ENCODE assay signal across 8 cellular contexts in genomic region chr11:65499713-65500261, GRCh38. TPM values are rescaled to one million over a fixed set of nuclear protein-coding genes. Genes with fewer than 3 reads are reported as not detected.
A peak's percentile ranks its signal among the peaks of the same experiment; 100 is the strongest.
DNase-seq lines count a peak whose midpoint lies in the region; ATAC-seq, FAIRE-seq and TF ChIP-seq lines count a peak whose summit lies in the region.
"Had no signal": no experiment of that assay in that cellular context is flagged by ENCODE, and none has a peak within 500 bp of the region (broad histone marks: within the 10 kb centered on the region; RNA-seq: fewer than 3 reads in every experiment).

No MANE protein-coding gene starts in this region.

- no peaks in the 10 kb centered on the region for H3K9me3 ChIP-seq in HEK293 (ENCODE audit: control insufficient read depth, insufficient read depth, low read depth, low read length)
- no peaks in the 10 kb centered on the region for H3K9me3 ChIP-seq in SU-DHL-6 (ENCODE audit: insufficient read depth, low read length)
- H3K9me3 ChIP-seq in iPS-18c (ENCODE audit: control insufficient read depth, insufficient read depth, low read length), result no peaks in the 10 kb centered on the region

- peaks cover 26% of the 10 kb centered on the region for H3K4me1 Mint-ChIP-seq in activated CD4-positive, alpha-beta T cell treated with anti-CD3 and anti-CD28 coated beads, Interleukin-2, amount 10 ng/mL, durations not matched to agents 7 days and 5 days

- H3K4me3 ChIP-seq in HEK293 (ENCODE audit: low read depth, low read length) (peak overlapping the region; percentile 98), SU-DHL-6 (ENCODE audit: insufficient read depth, low read length, poor library complexity, severe bottlenecking) (peak overlapping the region; percentile 77), iPS-18c (ENCODE audit: insufficient read depth, low read depth, low read length) (peak overlapping the region; percentile 95)

- H3K27ac Mint-ChIP-seq in activated CD4-positive, alpha-beta T cell treated with anti-CD3 and anti-CD28 coated beads, Interleukin-2, amount 10 ng/mL, durations not matched to agents 7 days and 5 days, result no peak overlapping the region
- H3K27ac Mint-ChIP-seq: memory B cell had no signal

- peaks cover 14% of the 10 kb centered on the region for H3K36me3 Mint-ChIP-seq in activated CD4-positive, alpha-beta T cell treated with anti-CD3 and anti-CD28 coated beads, Interleukin-2, amount 10 ng/mL, durations not matched to agents 7 days and 5 days (ENCODE audit: low read depth)

- H4K20me1 ChIP-seq in SU-DHL-6 (ENCODE audit: low read depth, low read length), result peaks cover 47% of the 10 kb centered on the region

- no peaks in the 10 kb centered on the region for H3K9me3 Mint-ChIP-seq in activated CD4-positive, alpha-beta T cell treated with anti-CD3 and anti-CD28 coated beads, Interleukin-2, amount 10 ng/mL, durations not matched to agents 7 days and 5 days
- H3K9me3 Mint-ChIP-seq: memory B cell had no signal

- TF ChIP-seq POLR2A in GM12892 (IDR thresholded peaks at IDR 0.05; ENCODE audit: low read depth, low read length), result no peak

- H3K9ac ChIP-seq in SU-DHL-6 (ENCODE audit: low read length), result peak overlapping the region; percentile 89

- H3K9me2 ChIP-seq in SU-DHL-6 (replicated peaks; ENCODE audit: insufficient read depth, low read length), result no peaks in the 10 kb centered on the region

- no peak overlapping the region for H3K4me3 Mint-ChIP-seq in activated CD4-positive, alpha-beta T cell treated with anti-CD3 and anti-CD28 coated beads, Interleukin-2, amount 10 ng/mL, durations not matched to agents 7 days and 5 days
- H3K4me3 Mint-ChIP-seq: memory B cell had no signal

- ATAC-seq in GM19324 (IDR thresholded peaks at IDR 0.05; ENCODE audit: low FRiP score, unreplicated experiment), result no peak

- peaks cover 0 to 50% of the 10 kb centered on the region in 2 experiments; a peak in 2 of 3 replicates for H3K36me3 ChIP-seq in HEK293 (ENCODE audit: control insufficient read depth in 2 of 2, insufficient read depth in 1 of 2, low read length in 2 of 2)
- H3K36me3 ChIP-seq in SU-DHL-6 (ENCODE audit: low read length), result peaks cover 58% of the 10 kb centered on the region

- TF ChIP-seq CTCF in HEK293 (tag by site-specific recombination; IDR thresholded peaks at IDR 0.05) (no peak), SU-DHL-6 (IDR thresholded peaks at IDR 0.05; ENCODE audit: insufficient read depth, low read length, poor library complexity, severe bottlenecking) (no peak)

- CTCF ChIA-PET in HEK293 (lab: Yijun Ruan, JAX), result interaction anchor here (0.5 to 5.0 kb wide), 16 partner anchors 12 to 134 kb away, joined by 3 to 35 read pairs (median 3); no protein-coding TSS in a partner anchor
- CTCF ChIA-PET in activated CD4-positive, alpha-beta T cell treated with anti-CD3 and anti-CD28 coated beads, Interleukin-2, amount 10 ng/mL, durations not matched to agents 7 days and 5 days (lab: Charles Lee), result interaction anchor here (1.0 to 6.7 kb wide), 9 partner anchors 11 to 119 kb away, joined by 3 to 67 read pairs (median 4); no protein-coding TSS in a partner anchor

- FAIRE-seq in GM12892 (lab: Jason Lieb, UNC), result no peak

- H3K79me2 ChIP-seq in SU-DHL-6 (ENCODE audit: insufficient read depth, low read length), result peaks cover 60% of the 10 kb centered on the region

- H2AFZ ChIP-seq in SU-DHL-6 (ENCODE audit: low read depth, low read length, severe bottlenecking), result no peak overlapping the region

- DNase-seq in superior temporal gyrus (ENCODE audit: extremely low spot score) (peak; percentile 71), GM12892 (ENCODE audit: insufficient read length) (no peak)
- no peak for DNase-seq in activated CD4-positive, alpha-beta T cell treated with anti-CD3 and anti-CD28 coated beads, Interleukin-2, amount 10 ng/mL, durations not matched to agents 7 days and 5 days

- peaks cover 80% of the 10 kb centered on the region for H3F3A ChIP-seq in SU-DHL-6 (ENCODE audit: insufficient read depth)

- H3K27ac ChIP-seq in HEK293 (ENCODE audit: extremely low read depth, low read depth, low read length) (peak overlapping the region; percentile 98), SU-DHL-6 (ENCODE audit: low read depth, low read length) (peak overlapping the region; percentile 98)

- peak overlapping the region; percentile 86 for H3K4me2 ChIP-seq in SU-DHL-6 (ENCODE audit: low read depth, low read length, poor library complexity, severe bottlenecking)

- peaks cover 1% of the 10 kb centered on the region for H3K27me3 Mint-ChIP-seq in activated CD4-positive, alpha-beta T cell treated with anti-CD3 and anti-CD28 coated beads, Interleukin-2, amount 10 ng/mL, durations not matched to agents 7 days and 5 days
- H3K27me3 Mint-ChIP-seq: memory B cell had no signal

- H3K4me1 ChIP-seq in HEK293 (ENCODE audit: control insufficient read depth, insufficient read depth, low read length), result peaks cover 6% of the 10 kb centered on the region

- POLR2A ChIA-PET in HEK293 (lab: Yijun Ruan, JAX), result interaction anchor here (0.5 to 28.2 kb wide), 36 partner anchors 9 to 365 kb away, joined by 3 to 1129 read pairs (median 7); partner anchors contain the start of genes CDC42EP2, DPF2, FAM89B and FRMD8
- POLR2A ChIA-PET in activated CD4-positive, alpha-beta T cell treated with anti-CD3 and anti-CD28 coated beads, Interleukin-2, amount 10 ng/mL, durations not matched to agents 7 days and 5 days (lab: Charles Lee), result interaction anchor here (0.6 to 15.5 kb wide), 21 partner anchors 8 to 389 kb away, joined by 3 to 781 read pairs (median 6); partner anchors contain the start of genes FRMD8, NEAT1, PCNX3 and POLA2

- H3K27me3 ChIP-seq in SU-DHL-6 (ENCODE audit: low read length), result no peaks in the 10 kb centered on the region

TF ChIP-seq in HEK293, 187 proteins besides CTCF, POLR2A, EP300 and RAD21:
- TF ChIP-seq ZNF37A (tag by site-specific recombination; IDR thresholded peaks at IDR 0.05) (no peak), ZNF48 (tag by site-specific recombination; IDR thresholded peaks at IDR 0.05) (no peak), ZSCAN23 (tag by site-specific recombination; IDR thresholded peaks at IDR 0.05) (no peak), ZNF10 (tag by site-specific recombination; IDR thresholded peaks at IDR 0.05) (no peak), WT1 (tag by site-specific recombination; IDR thresholded peaks at IDR 0.05) (no peak), MYNN (tag by site-specific recombination; IDR thresholded peaks at IDR 0.05; ENCODE audit: borderline replicate concordance) (no peak), ZNF146 (tag by site-specific recombination; IDR thresholded peaks at IDR 0.05) (no peak), ZNF214 (tag by site-specific recombination; IDR thresholded peaks at IDR 0.05; ENCODE audit: borderline replicate concordance) (no peak), ZNF202 (tag by site-specific recombination; IDR thresholded peaks at IDR 0.05; ENCODE audit: borderline replicate concordance) (no peak)

RNA-seq across cellular contexts. Expression of gene MALAT1, which starts 0.9 kb away (rescaled TPM):
- polyA plus RNA-seq in GM12892 (2012; ENCODE audit: missing spikeins), result 5,443 TPM
- 1,000 to 10,000 TPM; 7,183 to 8,252 TPM for total RNA-seq in activated CD4-positive, alpha-beta T cell treated with anti-CD3 and anti-CD28 coated beads, Interleukin-2, amount 10 ng/mL, durations not matched to agents 7 days and 5 days

RNA-seq across cellular contexts. Expression of gene SCYL1, which starts 25.1 kb away (rescaled TPM):
- 24.6 TPM for polyA plus RNA-seq in GM12892 (2012; ENCODE audit: missing spikeins)
- total RNA-seq in activated CD4-positive, alpha-beta T cell treated with anti-CD3 and anti-CD28 coated beads, Interleukin-2, amount 10 ng/mL, durations not matched to agents 7 days and 5 days, result 10 to 100 TPM; 59.1 to 62.1 TPM

RNA-seq across cellular contexts. Expression of gene LTBP3, which starts 58.4 kb away (rescaled TPM):
- 3.7 TPM for polyA plus RNA-seq in GM12892 (2012; ENCODE audit: missing spikeins)
- 10 to 100 TPM; 80.2 to 92.5 TPM for total RNA-seq in activated CD4-positive, alpha-beta T cell treated with anti-CD3 and anti-CD28 coated beads, Interleukin-2, amount 10 ng/mL, durations not matched to agents 7 days and 5 days
